9 cellular contexts compared by ENCODE assay signal in the genomic region with DNA sequence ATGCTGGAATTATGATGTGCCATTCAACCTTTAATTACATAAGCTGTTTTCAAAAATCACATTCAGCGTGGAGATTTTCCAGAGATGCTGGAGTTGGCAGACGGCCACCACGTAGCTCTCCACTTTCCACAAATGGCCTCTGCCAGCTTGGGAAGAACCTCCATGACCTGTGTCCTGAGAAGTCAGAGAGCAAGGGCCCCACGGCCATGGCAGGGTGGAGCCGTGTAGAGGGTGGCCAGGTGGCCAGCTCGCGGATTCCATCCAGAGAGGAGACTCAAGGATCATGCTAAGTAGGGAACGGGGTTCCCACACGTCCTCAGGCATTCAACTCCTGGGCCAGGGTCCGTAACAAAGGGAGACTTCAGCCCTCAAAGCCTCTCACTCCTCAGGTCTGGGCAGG. TPM values are rescaled to one million over a fixed set of nuclear protein-coding genes. Genes with fewer than 3 reads are reported as not detected.
DNase-seq lines count a peak whose midpoint lies in the region; ATAC-seq and TF ChIP-seq lines count a peak whose summit lies in the region.
"Had no signal": no experiment of that assay in that cellular context is flagged by ENCODE, and none has a peak within 500 bp of the region (broad histone marks: within the 10 kb centered on the region; RNA-seq: fewer than 3 reads in every experiment).

No MANE protein-coding gene starts in this region.

- peak overlapping the region; percentile 93 for H3K4me3 Mint-ChIP-seq in activated naive CD4-positive, alpha-beta T cell treated with anti-CD3 and anti-CD28 coated beads, Interleukin-2, amount 10 ng/mL, durations not matched to agents 7 days and 5 days
- peak overlapping the region; percentile 62 for H3K4me3 Mint-ChIP-seq in activated T-helper 2 cell treated with anti-CD3 and anti-CD28 coated beads, Interferon-gamma antibody, Interleukin-2, Interleukin-4, amounts not matched to agents 10 μg/mL and 5 μg/mL and 100 μg/mL, durations not matched to agents 14 hours and 24 hours and 36 hours (ENCODE audit: low read depth)
- H3K4me3 Mint-ChIP-seq in mesothelial cell of epicardium, result peak overlapping the region; percentile 76
- H3K4me3 Mint-ChIP-seq in type B pancreatic cell, result peak overlapping the region; percentile 20

- no peak for DNase-seq in activated naive CD4-positive, alpha-beta T cell treated with anti-CD3 and anti-CD28 coated beads, Interleukin-2, amount 10 ng/mL, durations not matched to agents 7 days and 5 days
- no peak for DNase-seq in activated naive CD4-positive, alpha-beta T cell (lab: John Stamatoyannopoulos, UW)
- no peak for DNase-seq in activated T-helper 2 cell treated with anti-CD3 and anti-CD28 coated beads, Interferon-gamma antibody, Interleukin-2, Interleukin-4, amounts not matched to agents 10 μg/mL and 5 μg/mL and 100 μg/mL, durations not matched to agents 14 hours and 24 hours and 36 hours (ENCODE audit: low spot score)
- DNase-seq in mesothelial cell of epicardium (ENCODE audit: low spot score in 2 of 2, unreplicated experiment in 2 of 2) (no peak), type B pancreatic cell (ENCODE audit: extremely low spot score, unreplicated experiment) (no peak), HT-29 (ENCODE audit: low spot score) (no peak), NCI-H526 treated with DMSO at 0.1 percent for 48 hours (lab: John Stamatoyannopoulos, UW) (no peak)
- DNase-seq: HCEC 1CT had no signal

- peaks cover 24% of the 10 kb centered on the region for H3K4me1 Mint-ChIP-seq in activated naive CD4-positive, alpha-beta T cell treated with anti-CD3 and anti-CD28 coated beads, Interleukin-2, amount 10 ng/mL, durations not matched to agents 7 days and 5 days
- peaks cover 11% of the 10 kb centered on the region for H3K4me1 Mint-ChIP-seq in activated T-helper 2 cell treated with anti-CD3 and anti-CD28 coated beads, Interferon-gamma antibody, Interleukin-2, Interleukin-4, amounts not matched to agents 10 μg/mL and 5 μg/mL and 100 μg/mL, durations not matched to agents 14 hours and 24 hours and 36 hours (ENCODE audit: low read depth)
- H3K4me1 Mint-ChIP-seq in mesothelial cell of epicardium (peaks cover 15% of the 10 kb centered on the region), type B pancreatic cell (ENCODE audit: unreplicated experiment) (peaks cover 8% of the 10 kb centered on the region)

- intact Hi-C loops in activated T-helper 2 cell treated with anti-CD3 and anti-CD28 coated beads, Interferon-gamma antibody, Interleukin-2, Interleukin-4, amounts not matched to agents 10 μg/mL and 5 μg/mL and 100 μg/mL, durations not matched to agents 14 hours and 24 hours and 36 hours (cut with micrococcal nuclease), result loop anchor here (10.0 kb wide), 1 partner anchor 173 kb away; no protein-coding TSS in a partner anchor

- TF ChIP-seq CTCF in mesothelial cell of epicardium (IDR thresholded peaks at IDR 0.05; ENCODE audit: unreplicated experiment), result no peak
- no peak for TF ChIP-seq CTCF in type B pancreatic cell (conservative IDR thresholded peaks at IDR 0.05)

- no peaks in the 10 kb centered on the region for H3K9me3 Mint-ChIP-seq in activated naive CD4-positive, alpha-beta T cell treated with anti-CD3 and anti-CD28 coated beads, Interleukin-2, amount 10 ng/mL, durations not matched to agents 7 days and 5 days
- H3K9me3 Mint-ChIP-seq in activated T-helper 2 cell treated with anti-CD3 and anti-CD28 coated beads, Interferon-gamma antibody, Interleukin-2, Interleukin-4, amounts not matched to agents 10 μg/mL and 5 μg/mL and 100 μg/mL, durations not matched to agents 14 hours and 24 hours and 36 hours, result no peaks in the 10 kb centered on the region
- no peaks in the 10 kb centered on the region for H3K9me3 Mint-ChIP-seq in mesothelial cell of epicardium
- no peaks in the 10 kb centered on the region for H3K9me3 Mint-ChIP-seq in type B pancreatic cell

- ATAC-seq in HG03520 (IDR thresholded peaks at IDR 0.05; ENCODE audit: unreplicated experiment), result no peak

- no peak overlapping the region for H3K27ac Mint-ChIP-seq in activated naive CD4-positive, alpha-beta T cell treated with anti-CD3 and anti-CD28 coated beads, Interleukin-2, amount 10 ng/mL, durations not matched to agents 7 days and 5 days
- peak overlapping the region; percentile 21 for H3K27ac Mint-ChIP-seq in activated T-helper 2 cell treated with anti-CD3 and anti-CD28 coated beads, Interferon-gamma antibody, Interleukin-2, Interleukin-4, amounts not matched to agents 10 μg/mL and 5 μg/mL and 100 μg/mL, durations not matched to agents 14 hours and 24 hours and 36 hours
- H3K27ac Mint-ChIP-seq in mesothelial cell of epicardium (peak overlapping the region; percentile 43), type B pancreatic cell (peak overlapping the region; percentile 94)

- CTCF ChIA-PET in activated naive CD4-positive, alpha-beta T cell treated with anti-CD3 and anti-CD28 coated beads, Interleukin-2, amount 10 ng/mL, durations not matched to agents 7 days and 5 days (lab: Charles Lee), result interaction anchor here (1.1 to 2.1 kb wide), 4 partner anchors 9 to 115 kb away, joined by 3 to 8 read pairs (median 6); no protein-coding TSS in a partner anchor

- no peaks in the 10 kb centered on the region for H3K27me3 Mint-ChIP-seq in activated naive CD4-positive, alpha-beta T cell treated with anti-CD3 and anti-CD28 coated beads, Interleukin-2, amount 10 ng/mL, durations not matched to agents 7 days and 5 days
- H3K27me3 Mint-ChIP-seq in activated T-helper 2 cell treated with anti-CD3 and anti-CD28 coated beads, Interferon-gamma antibody, Interleukin-2, Interleukin-4, amounts not matched to agents 10 μg/mL and 5 μg/mL and 100 μg/mL, durations not matched to agents 14 hours and 24 hours and 36 hours (ENCODE audit: low read depth), result no peaks in the 10 kb centered on the region
- H3K27me3 Mint-ChIP-seq in mesothelial cell of epicardium (ENCODE audit: low read depth), result no peaks in the 10 kb centered on the region
- H3K27me3 Mint-ChIP-seq in type B pancreatic cell, result no peaks in the 10 kb centered on the region

- H3K36me3 Mint-ChIP-seq in activated naive CD4-positive, alpha-beta T cell treated with anti-CD3 and anti-CD28 coated beads, Interleukin-2, amount 10 ng/mL, durations not matched to agents 7 days and 5 days, result peaks cover 27% of the 10 kb centered on the region
- H3K36me3 Mint-ChIP-seq in activated T-helper 2 cell treated with anti-CD3 and anti-CD28 coated beads, Interferon-gamma antibody, Interleukin-2, Interleukin-4, amounts not matched to agents 10 μg/mL and 5 μg/mL and 100 μg/mL, durations not matched to agents 14 hours and 24 hours and 36 hours (ENCODE audit: low read depth), result peaks cover 26% of the 10 kb centered on the region
- peaks cover 10% of the 10 kb centered on the region for H3K36me3 Mint-ChIP-seq in mesothelial cell of epicardium
- peaks cover 14% of the 10 kb centered on the region for H3K36me3 Mint-ChIP-seq in type B pancreatic cell

RNA-seq across cellular contexts. Expression of gene GALE, which starts 1.3 kb away (rescaled TPM):
- total RNA-seq in activated T-helper 2 cell treated with anti-CD3 and anti-CD28 coated beads, Interferon-gamma antibody, Interleukin-2, Interleukin-4, amounts not matched to agents 10 μg/mL and 5 μg/mL and 100 μg/mL, durations not matched to agents 14 hours and 24 hours and 36 hours, result 57.8 and 62.1 TPM in 2 replicates
- 22.5 to 26.9 TPM (median 26.9 TPM) in 3 replicates for total RNA-seq in mesothelial cell of epicardium
- 39.0 and 47.7 TPM in 2 replicates for total RNA-seq in type B pancreatic cell (ENCODE audit: low replicate concordance)
- total RNA-seq in HT-29 (2014; rRNA removed; shearing (Covaris generic)), result 252 and 273 TPM in 2 replicates

RNA-seq across cellular contexts. Expression of gene LYPLA2, which starts 10.9 kb away (rescaled TPM):
- total RNA-seq in activated T-helper 2 cell treated with anti-CD3 and anti-CD28 coated beads, Interferon-gamma antibody, Interleukin-2, Interleukin-4, amounts not matched to agents 10 μg/mL and 5 μg/mL and 100 μg/mL, durations not matched to agents 14 hours and 24 hours and 36 hours, result 86.4 and 88.4 TPM in 2 replicates
- total RNA-seq in mesothelial cell of epicardium, result 75.5 to 79.1 TPM (median 76.3 TPM) in 3 replicates
- total RNA-seq in type B pancreatic cell (ENCODE audit: low replicate concordance), result 83.6 and 113 TPM in 2 replicates
- 299 and 311 TPM in 2 replicates for total RNA-seq in HT-29 (2014; rRNA removed; shearing (Covaris generic))

RNA-seq across cellular contexts. Expression of gene HMGCL, which starts 23.4 kb away (rescaled TPM):
- 22.8 and 25.9 TPM in 2 replicates for total RNA-seq in activated T-helper 2 cell treated with anti-CD3 and anti-CD28 coated beads, Interferon-gamma antibody, Interleukin-2, Interleukin-4, amounts not matched to agents 10 μg/mL and 5 μg/mL and 100 μg/mL, durations not matched to agents 14 hours and 24 hours and 36 hours
- total RNA-seq in mesothelial cell of epicardium (27.4 to 30.7 TPM (median 29.2 TPM) in 3 replicates), type B pancreatic cell (ENCODE audit: low replicate concordance) (33.7 and 35.8 TPM in 2 replicates)
- 37.4 and 38.2 TPM in 2 replicates for total RNA-seq in HT-29 (2014; rRNA removed; shearing (Covaris generic))

RNA-seq across cellular contexts. Expression of gene PITHD1, which starts 23.7 kb away (rescaled TPM):
- 71.4 and 72.7 TPM in 2 replicates for total RNA-seq in activated T-helper 2 cell treated with anti-CD3 and anti-CD28 coated beads, Interferon-gamma antibody, Interleukin-2, Interleukin-4, amounts not matched to agents 10 μg/mL and 5 μg/mL and 100 μg/mL, durations not matched to agents 14 hours and 24 hours and 36 hours
- total RNA-seq in mesothelial cell of epicardium (52.1 to 53.9 TPM (median 52.7 TPM) in 3 replicates), type B pancreatic cell (ENCODE audit: low replicate concordance) (71.1 and 113 TPM in 2 replicates)
- 103 TPM in 2 replicates for total RNA-seq in HT-29 (2014; rRNA removed; shearing (Covaris generic))

RNA-seq across cellular contexts. Expression of gene ELOA, which starts 58.6 kb away (rescaled TPM):
- total RNA-seq in activated T-helper 2 cell treated with anti-CD3 and anti-CD28 coated beads, Interferon-gamma antibody, Interleukin-2, Interleukin-4, amounts not matched to agents 10 μg/mL and 5 μg/mL and 100 μg/mL, durations not matched to agents 14 hours and 24 hours and 36 hours, result 42.0 and 45.5 TPM in 2 replicates
- total RNA-seq in mesothelial cell of epicardium (28.4 to 31.5 TPM (median 30.4 TPM) in 3 replicates), type B pancreatic cell (ENCODE audit: low replicate concordance) (39.6 and 44.3 TPM in 2 replicates)
- total RNA-seq in HT-29 (2014; rRNA removed; shearing (Covaris generic)), result 32.9 and 36.8 TPM in 2 replicates

Comparison
In these comparisons a context has a peak if more than half of its experiments do, and no peak if none do; other contexts are left out.
1. H3K4me3 Mint-ChIP-seq: peak in every context shown above with its lines; median percentile 93 in activated naive CD4-positive, alpha-beta T cell treated with anti-CD3 and anti-CD28 coated beads, Interleukin-2, amount 10 ng/mL, durations not matched to agents 7 days and 5 days; 76 in mesothelial cell of epicardium; 62 in activated T-helper 2 cell treated with anti-CD3 and anti-CD28 coated beads, Interferon-gamma antibody, Interleukin-2, Interleukin-4, amounts not matched to agents 10 μg/mL and 5 μg/mL and 100 μg/mL, durations not matched to agents 14 hours and 24 hours and 36 hours; 20 in type B pancreatic cell.